In the genomic region with DNA sequence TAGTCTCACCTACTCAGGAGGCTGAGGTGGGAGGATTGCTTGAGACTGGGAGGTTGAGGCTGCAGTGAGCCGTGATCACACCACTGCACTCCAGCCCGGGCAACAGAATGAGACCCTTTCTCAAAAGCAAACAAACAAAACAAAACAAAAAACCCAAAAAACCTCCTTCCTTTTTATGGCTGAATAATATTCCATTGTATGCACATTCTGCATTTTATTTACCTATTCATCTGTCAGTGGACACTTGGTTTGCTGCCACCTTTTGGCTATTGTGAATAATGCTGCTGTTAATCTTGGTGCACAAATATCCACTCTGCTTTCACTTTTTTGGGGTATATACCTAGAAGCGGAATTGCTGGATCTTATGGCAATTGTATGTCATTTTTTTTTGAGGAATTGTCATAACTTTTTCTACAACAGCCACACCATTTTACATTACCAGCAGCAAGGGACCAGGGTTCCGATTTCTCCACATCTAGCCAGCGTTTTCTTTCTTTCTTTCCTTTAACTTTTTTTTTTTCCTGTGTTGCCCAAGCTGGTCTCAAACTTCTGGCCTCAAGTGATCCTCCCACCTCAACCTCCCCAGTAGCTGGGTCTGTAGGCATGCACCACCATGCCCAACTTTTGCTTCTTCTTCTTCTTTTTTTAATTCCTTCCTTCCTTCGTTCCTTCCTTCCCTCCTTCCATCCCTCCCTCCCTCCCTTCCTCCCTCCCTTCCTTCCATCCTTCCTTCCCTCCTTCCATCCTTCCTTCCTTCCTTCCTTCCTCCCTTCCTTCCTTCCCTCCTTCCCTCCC, we compare ENCODE assay signal across 8 cellular contexts. TPM values are rescaled to one million over a fixed set of nuclear protein-coding genes. Genes with fewer than 3 reads are reported as not detected.
A peak's percentile ranks its signal among the peaks of the same experiment; 100 is the strongest.
DNase-seq lines count a peak whose midpoint lies in the region; ATAC-seq and TF ChIP-seq lines count a peak whose summit lies in the region.

No MANE protein-coding gene starts in this region.

- no peaks in the 10 kb centered on the region for H3K79me2 ChIP-seq in OCI-LY1 (ENCODE audit: insufficient read depth, low read length)

- H3K27me3 ChIP-seq in OCI-LY1 (ENCODE audit: insufficient read depth, low read length): peaks cover 14% of the 10 kb centered on the region; the same call in 1 of the 2 replicates
- H3K27me3 ChIP-seq in thoracic aorta (replicated peaks; ENCODE audit: insufficient read depth): peaks cover 7% of the 10 kb centered on the region

- no peak overlapping the region for H3K4me2 ChIP-seq in OCI-LY1 (ENCODE audit: low read length)

- H3K9me3 ChIP-seq in OCI-LY1 (ENCODE audit: low read length): no peaks in the 10 kb centered on the region
- peaks cover 9% of the 10 kb centered on the region for H3K9me3 ChIP-seq in thoracic aorta

- H3K9ac ChIP-seq in OCI-LY1 (ENCODE audit: low read length): no peak overlapping the region

- H2AFZ ChIP-seq in OCI-LY1 (ENCODE audit: low read length): no peak overlapping the region

- TF ChIP-seq CTCF in OCI-LY1 (IDR thresholded peaks at IDR 0.05; ENCODE audit: low read length) (peak; percentile 63), thoracic aorta (IDR thresholded peaks at IDR 0.05) (peak; percentile 31)

- H4K20me1 ChIP-seq in OCI-LY1 (ENCODE audit: insufficient read depth, low read length): no peaks in the 10 kb centered on the region

- TF ChIP-seq POLR2A in erythroblast (IDR thresholded peaks at IDR 0.05; ENCODE audit: low read length): no peak

- H3K27ac ChIP-seq in OCI-LY1 (ENCODE audit: low read depth, low read length, poor library complexity, severe bottlenecking): no peak overlapping the region
- no peak overlapping the region for H3K27ac ChIP-seq in thoracic aorta
- no peak overlapping the region for H3K27ac ChIP-seq in caudate nucleus (ENCODE audit: low read depth, low read length)

- no peaks in the 10 kb centered on the region for H3F3A ChIP-seq in OCI-LY1 (ENCODE audit: insufficient read depth, low read length)

- H3K4me1 ChIP-seq in OCI-LY1 (ENCODE audit: insufficient read depth, low read length, severe bottlenecking) (no peaks in the 10 kb centered on the region), thoracic aorta (ENCODE audit: control insufficient read depth in 1 of 2, low read depth in 2 of 2) (no peaks in the 10 kb centered on the region)

- H3K9me2 ChIP-seq in OCI-LY1 (ENCODE audit: low read depth, low read length): no peaks in the 10 kb centered on the region

- no peak overlapping the region for H3K4me3 ChIP-seq in OCI-LY1 (ENCODE audit: low read depth, low read length, poor library complexity, severe bottlenecking)
- H3K4me3 ChIP-seq in thoracic aorta: no peak overlapping the region

- peak; percentile 29 for DNase-seq in activated CD4-positive, alpha-beta T cell treated with anti-CD3 and anti-CD28 coated beads for 48 hours
- DNase-seq in activated CD4-positive, alpha-beta T cell treated with anti-CD3 and anti-CD28 coated beads for 1 hour: no peak
- peak; percentile 36 to 61 for DNase-seq in erythroblast (lab: John Stamatoyannopoulos, UW)
- DNase-seq in thoracic aorta (ENCODE audit: low spot score): no peak
- no peak for DNase-seq in caudate nucleus (lab: John Stamatoyannopoulos, UW)

- no peaks in the 10 kb centered on the region; the same call in 1 of the 2 replicates for H3K36me3 ChIP-seq in OCI-LY1 (ENCODE audit: insufficient read depth, low read length)
- no peaks in the 10 kb centered on the region for H3K36me3 ChIP-seq in thoracic aorta

- ATAC-seq in thoracic aorta (ENCODE audit: insufficient number of reproducible peaks, low FRiP score, low read depth): no peak
- no peak for ATAC-seq in GM18511 (IDR thresholded peaks at IDR 0.05; ENCODE audit: unreplicated experiment)
- no peak for ATAC-seq in HG02840 (IDR thresholded peaks at IDR 0.05; ENCODE audit: low FRiP score, unreplicated experiment)

RNA-seq across cellular contexts. Expression of a gene that starts 30.6 kb away (rescaled TPM):
- total RNA-seq in thoracic aorta: not detected

Comparison
In these comparisons a context has a peak if more than half of its experiments do, and no peak if none do; other contexts are left out.
1. DNase-seq: peak in activated CD4-positive, alpha-beta T cell treated with anti-CD3 and anti-CD28 coated beads for 48 hours (single experiment) and erythroblast (2 of 2); none in activated CD4-positive, alpha-beta T cell treated with anti-CD3 and anti-CD28 coated beads for 1 hour (single experiment), thoracic aorta (single experiment) and caudate nucleus (0 of 61).